ENCODE assay signal across 29 cellular contexts in the genomic region with DNA sequence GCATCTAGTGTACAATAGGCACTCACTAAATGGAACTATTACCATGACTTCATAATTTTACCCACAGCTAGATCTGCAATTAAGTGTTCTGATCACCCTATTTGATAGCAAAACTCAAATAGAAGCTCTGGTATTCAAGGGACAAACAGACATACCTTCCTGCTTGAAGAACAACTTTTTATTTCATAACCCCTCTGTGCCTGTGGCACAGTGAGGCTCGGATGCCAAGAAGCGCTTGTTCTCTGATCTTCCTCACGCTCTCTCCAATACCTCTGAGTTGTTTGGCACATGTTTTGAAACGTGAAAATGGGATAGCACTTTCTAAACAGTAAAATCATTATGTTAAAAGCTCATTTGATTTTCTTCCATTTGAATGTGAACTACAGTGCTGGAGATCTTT.
"Had no signal": no experiment of that assay in that cellular context is flagged by ENCODE, and none has a peak within 500 bp of the region (broad histone marks: within the 10 kb centered on the region; RNA-seq: fewer than 3 reads in every experiment).

No MANE protein-coding gene starts in this region.

- H3K4me1 ChIP-seq: adrenal gland, ascending aorta, body of pancreas had no signal

- H3K27ac Mint-ChIP-seq: activated CD4-positive, alpha-beta memory T cell treated with anti-CD3 and anti-CD28 coated beads for 36 hours; activated CD4-positive, alpha-beta T cell treated with anti-CD3 and anti-CD28 coated beads, Interleukin-2, amount 10 ng/mL, durations not matched to agents 7 days and 5 days; activated naive CD8-positive, alpha-beta T cell treated with anti-CD3 and anti-CD28 coated beads, Interleukin-2, amount 10 ng/mL, durations not matched to agents 7 days and 5 days; T-cell had no signal

- H3K36me3 ChIP-seq: adrenal gland, ascending aorta, cardiac muscle cell had no signal

- H3K4me3 ChIP-seq: adrenal gland, ascending aorta, body of pancreas, cardiac muscle cell, SK-N-MC had no signal

- H3K9me3 Mint-ChIP-seq: activated CD4-positive, alpha-beta memory T cell treated with anti-CD3 and anti-CD28 coated beads for 36 hours; T-cell had no signal

- ATAC-seq: body of pancreas, PC-3, T-cell had no signal

- FAIRE-seq: RCC 7860, TTC549 had no signal

- H3K4me1 Mint-ChIP-seq: activated CD4-positive, alpha-beta T cell treated with anti-CD3 and anti-CD28 coated beads, Interleukin-2, amount 10 ng/mL, durations not matched to agents 7 days and 5 days; activated naive CD8-positive, alpha-beta T cell treated with anti-CD3 and anti-CD28 coated beads, Interleukin-2, amount 10 ng/mL, durations not matched to agents 7 days and 5 days; T-cell had no signal

- H3K27ac ChIP-seq: adrenal gland, ascending aorta, body of pancreas, cardiac muscle cell, SK-N-MC, VCaP had no signal

- H3K4me3 Mint-ChIP-seq: activated CD4-positive, alpha-beta memory T cell treated with anti-CD3 and anti-CD28 coated beads for 36 hours; activated CD4-positive, alpha-beta T cell treated with anti-CD3 and anti-CD28 coated beads, Interleukin-2, amount 10 ng/mL, durations not matched to agents 7 days and 5 days; activated naive CD8-positive, alpha-beta T cell treated with anti-CD3 and anti-CD28 coated beads, Interleukin-2, amount 10 ng/mL, durations not matched to agents 7 days and 5 days; T-cell had no signal

- H3K36me3 Mint-ChIP-seq: T-cell had no signal

- H3K9me3 ChIP-seq: adrenal gland, ascending aorta, body of pancreas had no signal

- DNase-seq: activated CD4-positive, alpha-beta memory T cell treated with anti-CD3 and anti-CD28 coated beads for 36 hours; activated CD4-positive, alpha-beta T cell treated with anti-CD3 and anti-CD28 coated beads, Interleukin-2, amount 10 ng/mL, durations not matched to agents 7 days and 5 days; activated CD4-positive, CD25-positive, alpha-beta regulatory T cell; activated CD8-positive, alpha-beta memory T cell treated with anti-CD3 and anti-CD28 coated beads for 24 hours; activated naive CD4-positive, alpha-beta T cell treated with anti-CD3 and anti-CD28 coated beads, Interleukin-2, amount 50 U/mL, for 16 hours; activated naive CD8-positive, alpha-beta T cell treated with anti-CD3 and anti-CD28 coated beads, Interleukin-2, amount 10 ng/mL, durations not matched to agents 7 days and 5 days; activated T-cell treated with anti-CD3 and anti-CD28 coated beads, Interleukin-2, amount 50 U/mL, for 48 hours; adrenal gland; body of pancreas; IMR-90; Kasumi-1; KBM-7; NCI-H1048; NCI-H146; NCI-H187 treated with DMSO at 0.1 percent for 48 hours; NCI-H2081 treated with DMSO at 0.1 percent for 48 hours; NCI-H446; NCI-H524; PC-3; SHP77 treated with DMSO at 0.1 percent for 48 hours; T-cell; T-helper 2 cell; T1000 had no signal

- H3K27me3 ChIP-seq: adrenal gland, ascending aorta, body of pancreas, cardiac muscle cell had no signal
